ENCODE assay signal across 8 cellular contexts in genomic region chr11:118791015-118791960, GRCh38. TPM values are rescaled to one million over a fixed set of nuclear protein-coding genes. Genes with fewer than 3 reads are reported as not detected.
DNase-seq lines count a peak whose midpoint lies in the region; ATAC-seq, FAIRE-seq and TF ChIP-seq lines count a peak whose summit lies in the region.

DDX6 (minus strand) TSS chr11:118791164; CDS start chr11:118786251, 4,913 bp downstream.

- intact Hi-C loops in Right ventricle myocardium inferior (cut with DNase I) = loop anchor here (2.0 to 5.0 kb wide), 3 partner anchors 44 to 138 kb away; no protein-coding TSS in a partner anchor
- intact Hi-C loops in pancreas (cut with DNase I) = no loop called here

- no peak for FAIRE-seq in pancreas (lab: Jason Lieb, UNC)

- no peaks in the 10 kb centered on the region for H3K36me3 ChIP-seq in HEK293 (ENCODE audit: control insufficient read depth in 2 of 2, insufficient read depth in 1 of 2, low read length in 2 of 2)
- no peaks in the 10 kb centered on the region for H3K36me3 ChIP-seq in pancreas
- H3K36me3 ChIP-seq in thymus (ENCODE audit: control insufficient read depth, insufficient read depth) = no peaks in the 10 kb centered on the region

- POLR2A ChIA-PET in HEK293 (lab: Yijun Ruan, JAX) = interaction anchor here (0.6 to 3.2 kb wide), 14 partner anchors 8 to 543 kb away, joined by 3 to 17 read pairs (median 6); partner anchors contain the start of genes HMBS, PHLDB1 and RNF26

- peak within 1 kb of the TSS; percentile 97 for H3K4me3 ChIP-seq in HEK293 (ENCODE audit: low read depth, low read length)
- peak within 1 kb of the TSS; percentile 64 to 93 (median 74) for H3K4me3 ChIP-seq in pancreas
- peak within 1 kb of the TSS; percentile 99 for H3K4me3 ChIP-seq in thymus (ENCODE audit: low read length)

- CTCF ChIA-PET in HEK293 (lab: Yijun Ruan, JAX) = interaction anchor here (0.6 to 2.8 kb wide), 7 partner anchors 10 to 176 kb away, joined by 3 to 9 read pairs (median 3); no protein-coding TSS in a partner anchor

- ATAC-seq in Right ventricle myocardium inferior (peak; percentile 84), pancreas (peak; percentile 72 to 88 (median 86))

- DNase-seq in EH (ENCODE audit: low read depth) (peak; percentile 90), NCI-H1092 treated with DMSO at 0.1 percent for 48 hours (lab: John Stamatoyannopoulos, UW) (peak; percentile 91), SW480 (ENCODE audit: low spot score) (peak; percentile 81), Right ventricle myocardium inferior (ENCODE audit: missing footprints) (peak; percentile 98), pancreas (peak; percentile 91 to 98 (median 94))
- DNase-seq in activated naive CD8-positive, alpha-beta T cell treated with anti-CD3 and anti-CD28 coated beads, Interleukin-2, amount 50 U/mL, for 16 hours (ENCODE audit: low read depth, low spot score) = peak; percentile 82

- H3K27ac ChIP-seq in HEK293 (ENCODE audit: extremely low read depth, low read depth, low read length) = peak within 1 kb of the TSS; percentile 97
- peak within 1 kb of the TSS; percentile 95 to 100 (median 98) for H3K27ac ChIP-seq in pancreas
- H3K27ac ChIP-seq in thymus (ENCODE audit: low read depth) = peak within 1 kb of the TSS; percentile 100

- 0 to 1% methylated on average over 46 to 94 of the region's 94 CpGs for WGBS in pancreas, 2 donors
- under 1% methylated on average over 94 of the region's 94 CpGs for WGBS in thymus

- TF ChIP-seq CTCF in HEK293 (tag by site-specific recombination; IDR thresholded peaks at IDR 0.05) = peak; percentile 91
- peak in 2 of 4 donors; percentile 9 to 15 for TF ChIP-seq CTCF in pancreas (IDR thresholded peaks at IDR 0.05)

- H3K4me1 ChIP-seq in HEK293 (ENCODE audit: control insufficient read depth, insufficient read depth, low read length) (0 out of 2 replicates have a peak, but pooled peaks cover 4% of the 10 kb centered on the region), pancreas (peaks cover 8 to 26% (median 10%) of the 10 kb centered on the region in 3 donors), thymus (ENCODE audit: control insufficient read depth, insufficient read depth, low read length) (peaks cover 16% of the 10 kb centered on the region)

- H3K27me3 ChIP-seq in pancreas = no peaks in the 10 kb centered on the region
- no peaks in the 10 kb centered on the region for H3K27me3 ChIP-seq in thymus (ENCODE audit: control insufficient read depth, insufficient read depth)

- H3K9me3 ChIP-seq in HEK293 (ENCODE audit: control insufficient read depth, insufficient read depth, low read depth, low read length) = no peaks in the 10 kb centered on the region
- no peaks in the 10 kb centered on the region for H3K9me3 ChIP-seq in pancreas
- peaks cover 1% of the 10 kb centered on the region for H3K9me3 ChIP-seq in thymus (ENCODE audit: control insufficient read depth)

TF ChIP-seq in HEK293, 187 proteins besides CTCF, POLR2A, EP300 and RAD21 (continues in another document):
- TF ChIP-seq ZNF350 (tag by site-specific recombination; IDR thresholded peaks at IDR 0.05) (no peak), ZNF692 (tag by site-specific recombination; IDR thresholded peaks at IDR 0.05) (no peak), ZNF776 (tag by site-specific recombination; IDR thresholded peaks at IDR 0.05; ENCODE audit: borderline replicate concordance) (no peak), ZFP69B (tag by site-specific recombination; IDR thresholded peaks at IDR 0.05) (no peak; the same call in 1 of the 2 replicates), ZBTB48 (tag by site-specific recombination; IDR thresholded peaks at IDR 0.05) (no peak), ZNF157 (tag by site-specific recombination; IDR thresholded peaks at IDR 0.05) (no peak), ZNF561 (tag by site-specific recombination; IDR thresholded peaks at IDR 0.05; ENCODE audit: borderline replicate concordance) (no peak), ZNF704 (tag by site-specific recombination; IDR thresholded peaks at IDR 0.05) (no peak), HIC1 (tag by site-specific recombination; IDR thresholded peaks at IDR 0.05) (peak; percentile 66), PRDM2 (tag by site-specific recombination; IDR thresholded peaks at IDR 0.05; ENCODE audit: borderline replicate concordance) (no peak), ZNF791 (tag by site-specific recombination; IDR thresholded peaks at IDR 0.05) (no peak), ZNF837 (tag by site-specific recombination; IDR thresholded peaks at IDR 0.05) (no peak), ZNF292 (tag by site-specific recombination; IDR thresholded peaks at IDR 0.05; ENCODE audit: borderline replicate concordance, low read depth) (no peak)

RNA-seq across cellular contexts. Expression of gene DDX6, which starts in this region (rescaled TPM):
- 121 TPM for total RNA-seq in Right ventricle myocardium inferior
- total RNA-seq in pancreas = 10 to 100 TPM; 38.3 to 74.2 (median 54.9) TPM
- polyA plus RNA-seq in pancreas = 10 to 100 TPM; 16.1 to 20.8 TPM
- 54.4 TPM for polyA plus RNA-seq in thymus

Comparison
In these comparisons a context has a peak if more than half of its experiments do, and no peak if none do; other contexts are left out.
1. Peak in every context shown above with its lines: DNase-seq, ATAC-seq, H3K4me3 ChIP-seq and H3K27ac ChIP-seq.